ENCODE assay signal across 8 cellular contexts in the genomic region with DNA sequence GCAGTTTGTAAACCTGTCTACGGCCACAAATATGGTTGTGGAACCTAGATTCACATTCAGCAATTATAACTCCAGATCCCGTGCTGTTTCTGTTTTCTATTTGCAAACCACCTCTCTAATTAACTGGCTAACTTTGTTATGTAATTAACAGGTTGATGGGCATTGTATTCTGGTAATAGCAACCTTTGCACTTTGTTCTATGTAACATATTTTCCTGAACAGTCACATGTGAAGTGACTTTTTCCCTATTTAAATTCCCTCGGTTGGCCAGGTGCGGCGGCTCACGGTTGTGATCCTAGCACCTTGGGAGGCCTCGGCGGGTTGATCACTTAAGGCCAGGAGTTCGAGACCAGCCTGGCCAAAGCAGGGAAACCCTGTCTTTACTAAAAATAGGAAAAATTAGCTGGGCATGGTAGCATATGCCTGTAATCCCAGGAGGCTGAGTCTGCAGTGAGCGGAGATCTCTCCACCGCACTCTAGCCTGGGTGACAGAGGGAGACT. TPM values are rescaled to one million over a fixed set of nuclear protein-coding genes. Genes with fewer than 3 reads are reported as not detected.
A peak's percentile ranks its signal among the peaks of the same experiment; 100 is the strongest.
DNase-seq lines count a peak whose midpoint lies in the region; ATAC-seq and TF ChIP-seq lines count a peak whose summit lies in the region.

No MANE protein-coding gene starts in this region.

- H3K4me3 Mint-ChIP-seq in activated naive CD8-positive, alpha-beta T cell treated with anti-CD3 and anti-CD28 coated beads, Interleukin-2, amount 50 U/mL, for 24 hours: peak overlapping the region; percentile 98

- H3K9ac ChIP-seq in liver (ENCODE audit: low read depth in 1 of 2, low read length in 2 of 2): peak overlapping the region; percentile 52 to 98

- peak; percentile 23 to 33 for TF ChIP-seq RAD21 in liver (IDR thresholded peaks at IDR 0.05)

- no peak for TF ChIP-seq POLR2A in vagina (IDR thresholded peaks at IDR 0.05)

- CTCF ChIA-PET in HEK293 (lab: Yijun Ruan, JAX): no interaction called here

- peaks cover 39% of the 10 kb centered on the region for H3K79me2 ChIP-seq in ACC112 (ENCODE audit: control insufficient read depth, insufficient read depth, low read length, unreplicated experiment)

- H3K27ac ChIP-seq in ACC112 (ENCODE audit: low read depth, low read length) (0 out of 2 replicates have a peak overlapping the region, but pooled peaks have one; percentile 60), HEK293 (ENCODE audit: extremely low read depth, low read depth, low read length) (no peak overlapping the region), liver (ENCODE audit: low read depth in 1 of 2, low read length in 2 of 2) (peak overlapping the region; percentile 93 to 94), vagina (no peak overlapping the region)

- ATAC-seq in activated naive CD8-positive, alpha-beta T cell treated with anti-CD3 and anti-CD28 coated beads, Interleukin-2, amount 50 U/mL, for 24 hours: no peak
- ATAC-seq in GM21381 (IDR thresholded peaks at IDR 0.05; ENCODE audit: unreplicated experiment): no peak

- H3K27me3 ChIP-seq in ACC112 (ENCODE audit: insufficient read depth, low read length): no peaks in the 10 kb centered on the region
- H3K27me3 ChIP-seq in liver (ENCODE audit: control insufficient read depth in 4 of 4, insufficient read depth in 4 of 4, low read length in 3 of 4): no peaks in the 10 kb centered on the region
- no peaks in the 10 kb centered on the region for H3K27me3 ChIP-seq in vagina

- no peaks in the 10 kb centered on the region for H3K36me3 ChIP-seq in ACC112 (ENCODE audit: insufficient read depth, low read length)
- H3K36me3 ChIP-seq in HEK293 (ENCODE audit: control insufficient read depth in 2 of 2, insufficient read depth in 1 of 2, low read length in 2 of 2): no peaks in the 10 kb centered on the region; a peak in 1 of 3 replicates
- no peaks in the 10 kb centered on the region for H3K36me3 ChIP-seq in liver (ENCODE audit: control insufficient read depth in 4 of 4, insufficient read depth in 3 of 4, low read depth in 1 of 4, low read length in 3 of 4)
- no peaks in the 10 kb centered on the region for H3K36me3 ChIP-seq in vagina

- no peak for TF ChIP-seq CTCF in HEK293 (tag by site-specific recombination; IDR thresholded peaks at IDR 0.05)
- no peak for TF ChIP-seq CTCF in liver (IDR thresholded peaks at IDR 0.05; ENCODE audit: low read depth, low read length, missing input control)
- TF ChIP-seq CTCF in vagina (IDR thresholded peaks at IDR 0.05): no peak

- H3K4me3 ChIP-seq in ACC112 (ENCODE audit: low read depth, low read length) (peak overlapping the region; percentile 92), HEK293 (ENCODE audit: low read depth, low read length) (no peak overlapping the region), liver (ENCODE audit: low read depth in 1 of 3, low read length in 3 of 3) (peak overlapping the region; percentile 91 to 99 (median 99)), vagina (peak overlapping the region; percentile 77 to 92)

- peaks cover 40% of the 10 kb centered on the region for H3K4me1 Mint-ChIP-seq in activated naive CD8-positive, alpha-beta T cell treated with anti-CD3 and anti-CD28 coated beads, Interleukin-2, amount 50 U/mL, for 24 hours

- H3K27ac Mint-ChIP-seq in activated naive CD8-positive, alpha-beta T cell treated with anti-CD3 and anti-CD28 coated beads, Interleukin-2, amount 50 U/mL, for 24 hours: peak overlapping the region; percentile 46

- intact Hi-C loops in vagina (cut with DNase I): no loop called here

- H3K9me3 ChIP-seq in HEK293 (ENCODE audit: control insufficient read depth, insufficient read depth, low read depth, low read length): no peaks in the 10 kb centered on the region
- no peaks in the 10 kb centered on the region for H3K9me3 ChIP-seq in liver (ENCODE audit: control insufficient read depth in 4 of 4, low read length in 3 of 4)
- H3K9me3 ChIP-seq in vagina: no peaks in the 10 kb centered on the region

- no peaks in the 10 kb centered on the region for H3K27me3 Mint-ChIP-seq in activated naive CD8-positive, alpha-beta T cell treated with anti-CD3 and anti-CD28 coated beads, Interleukin-2, amount 50 U/mL, for 24 hours

- no peak overlapping the region for H2AFZ ChIP-seq in ACC112 (ENCODE audit: low read length, unreplicated experiment)

- DNase-seq in activated naive CD8-positive, alpha-beta T cell treated with anti-CD3 and anti-CD28 coated beads, Interleukin-2, amount 50 U/mL, for 24 hours: no peak
- no peak for DNase-seq in vagina (ENCODE audit: extremely low spot score in 2 of 2)
- DNase-seq in NCI-H1436 (lab: John Stamatoyannopoulos, UW): no peak
- no peak for DNase-seq in iPS-NIHi11 (ENCODE audit: low spot score)

- POLR2A ChIA-PET in HEK293 (lab: Yijun Ruan, JAX): no interaction called here

- H3K36me3 Mint-ChIP-seq in activated naive CD8-positive, alpha-beta T cell treated with anti-CD3 and anti-CD28 coated beads, Interleukin-2, amount 50 U/mL, for 24 hours (ENCODE audit: low read depth): peaks cover 3% of the 10 kb centered on the region

- WGBS in liver: 30% methylated on average over 11 of the region's 11 CpGs

- H3K4me1 ChIP-seq in ACC112 (ENCODE audit: control insufficient read depth, insufficient read depth, low read length, unreplicated experiment): peaks cover 8% of the 10 kb centered on the region
- H3K4me1 ChIP-seq in HEK293 (ENCODE audit: control insufficient read depth, insufficient read depth, low read length): no peaks in the 10 kb centered on the region
- peaks cover 3 to 34% (median 13%) of the 10 kb centered on the region in 4 donors for H3K4me1 ChIP-seq in liver (ENCODE audit: control insufficient read depth in 4 of 4, insufficient read depth in 4 of 4, low read length in 3 of 4)
- peaks cover 29% of the 10 kb centered on the region for H3K4me1 ChIP-seq in vagina

- H3K9me3 Mint-ChIP-seq in activated naive CD8-positive, alpha-beta T cell treated with anti-CD3 and anti-CD28 coated beads, Interleukin-2, amount 50 U/mL, for 24 hours: no peaks in the 10 kb centered on the region

TF ChIP-seq in HEK293, 187 proteins besides CTCF, POLR2A, EP300 and RAD21:
- TF ChIP-seq ZNF558 (tag by site-specific recombination; IDR thresholded peaks at IDR 0.05) (no peak), ZNF76 (tag by site-specific recombination; IDR thresholded peaks at IDR 0.05; ENCODE audit: borderline replicate concordance, low read depth) (no peak), GLIS1 (tag by site-specific recombination; IDR thresholded peaks at IDR 0.05) (peak; percentile 8; the same call in 1 of the 2 replicates), ZNF792 (tag by site-specific recombination; IDR thresholded peaks at IDR 0.05) (no peak), SP7 (tag by site-specific recombination; IDR thresholded peaks at IDR 0.05) (peak; percentile 70), ZNF677 (tag by site-specific recombination; IDR thresholded peaks at IDR 0.05) (no peak)

TF ChIP-seq in liver, 16 proteins besides CTCF, POLR2A, EP300 and RAD21 (continues in another document):
- peak; percentile 84 for TF ChIP-seq ZBTB33 (IDR thresholded peaks at IDR 0.05)
- peak in 1 of 2 donors; percentile 17 for TF ChIP-seq GABPA (IDR thresholded peaks at IDR 0.05 in 1 of 2, conservative IDR thresholded peaks at IDR 0.05 in 1 of 2)
- TF ChIP-seq SP1 (IDR thresholded peaks at IDR 0.05): peak; percentile 84
- TF ChIP-seq NR2F2 (IDR thresholded peaks at IDR 0.05): peak; percentile 16
- peak; percentile 25 for TF ChIP-seq TAF1 (conservative IDR thresholded peaks at IDR 0.05)
- TF ChIP-seq HNF4G (IDR thresholded peaks at IDR 0.05): peak; percentile 79
- TF ChIP-seq ATF3 (IDR thresholded peaks at IDR 0.05): peak; percentile 56
- peak; percentile 66 for TF ChIP-seq MAX (IDR thresholded peaks at IDR 0.05)
- peak; percentile 97 to 99 for TF ChIP-seq HNF4A (conservative IDR thresholded peaks at IDR 0.05)
- peak; percentile 48 to 86 for TF ChIP-seq JUND (IDR thresholded peaks at IDR 0.05)
- TF ChIP-seq FOXA2 (IDR thresholded peaks at IDR 0.05): peak; percentile 22
- peak in 1 of 2 donors; percentile 74 for TF ChIP-seq EGR1 (IDR thresholded peaks at IDR 0.05; ENCODE audit: low read depth in 2 of 2)
- peak; percentile 54 for TF ChIP-seq YY1 (IDR thresholded peaks at IDR 0.05)

RNA-seq across cellular contexts. Expression of gene ACADM, which starts 1.4 kb away (rescaled TPM):
- total RNA-seq in liver: 100 to 1,000 TPM in 1 of 2 donors, 10 to 100 TPM in 1; 68.3 to 175 TPM
- 100 to 1,000 TPM; 131 to 167 TPM for polyA plus RNA-seq in liver
- 30.2 TPM for total RNA-seq in vagina

Comparison
In these comparisons a context has a peak if more than half of its experiments do, and no peak if none do; other contexts are left out.
1. H3K27ac ChIP-seq: peak in ACC112 (single experiment) and liver (2 of 2); none in HEK293 (single experiment) and vagina (single experiment).